In the genomic region with DNA sequence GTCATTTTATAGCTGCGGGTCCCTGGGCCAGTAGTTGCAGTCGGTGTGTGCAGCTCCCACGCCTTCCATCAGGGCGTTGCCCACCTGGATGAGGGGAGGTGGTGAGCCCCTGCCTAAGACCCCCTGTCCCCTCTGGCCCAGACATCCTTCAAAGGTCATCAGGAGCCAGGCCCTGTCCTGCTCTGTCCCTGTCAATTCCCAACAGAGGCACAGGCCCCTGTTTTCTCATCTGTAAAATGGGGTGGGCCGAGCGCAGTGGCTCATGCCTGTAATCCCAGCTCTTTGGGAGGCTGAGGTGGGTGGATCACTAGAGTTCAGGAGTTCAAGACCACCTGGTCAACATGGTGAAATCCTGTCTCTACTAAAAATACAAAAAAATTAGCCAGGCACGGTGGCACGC, we compare ENCODE assay signal across 2 cellular contexts.
TF ChIP-seq lines count a peak whose summit lies in the region.

No MANE protein-coding gene starts in this region.

TF ChIP-seq in A549, 52 proteins besides CTCF, POLR2A, EP300 and RAD21:
- 0 out of 2 replicates have a peak, but pooled peaks have one; percentile 32 for TF ChIP-seq KDM1A (IDR thresholded peaks at IDR 0.05; ENCODE audit: low read depth)
- TF ChIP-seq CBX8 (IDR thresholded peaks at IDR 0.05), result no peak

TF ChIP-seq in K562, 482 proteins besides CTCF, POLR2A, EP300 and RAD21:
- TF ChIP-seq ADNP (tag; IDR thresholded peaks at IDR 0.05) (peak; percentile 52), HDAC2 (IDR thresholded peaks at IDR 0.05) (peak; percentile 48; the same call in 1 of the 2 replicates), KDM1A (IDR thresholded peaks at IDR 0.05) (peak; percentile 54 to 74), PHF20 (IDR thresholded peaks at IDR 0.05; ENCODE audit: partially characterized antibody) (peak; percentile 30), BCOR (IDR thresholded peaks at IDR 0.05) (peak; percentile 83), ZNF133 (CRISPR knock-in tag; IDR thresholded peaks at IDR 0.05) (no peak)
- TF ChIP-seq, protein P1, sequence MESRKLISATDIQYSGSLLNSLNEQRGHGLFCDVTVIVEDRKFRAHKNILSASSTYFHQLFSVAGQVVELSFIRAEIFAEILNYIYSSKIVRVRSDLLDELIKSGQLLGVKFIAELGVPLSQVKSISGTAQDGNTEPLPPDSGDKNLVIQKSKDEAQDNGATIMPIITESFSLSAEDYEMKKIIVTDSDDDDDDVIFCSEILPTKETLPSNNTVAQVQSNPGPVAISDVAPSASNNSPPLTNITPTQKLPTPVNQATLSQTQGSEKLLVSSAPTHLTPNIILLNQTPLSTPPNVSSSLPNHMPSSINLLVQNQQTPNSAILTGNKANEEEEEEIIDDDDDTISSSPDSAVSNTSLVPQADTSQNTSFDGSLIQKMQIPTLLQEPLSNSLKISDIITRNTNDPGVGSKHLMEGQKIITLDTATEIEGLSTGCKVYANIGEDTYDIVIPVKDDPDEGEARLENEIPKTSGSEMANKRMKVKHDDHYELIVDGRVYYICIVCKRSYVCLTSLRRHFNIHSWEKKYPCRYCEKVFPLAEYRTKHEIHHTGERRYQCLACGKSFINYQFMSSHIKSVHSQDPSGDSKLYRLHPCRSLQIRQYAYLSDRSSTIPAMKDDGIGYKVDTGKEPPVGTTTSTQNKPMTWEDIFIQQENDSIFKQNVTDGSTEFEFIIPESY (CRISPR knock-in tag; IDR thresholded peaks at IDR 0.05), result 0 out of 2 replicates have a peak, but pooled peaks have one; percentile 38
- TF ChIP-seq, protein P2, sequence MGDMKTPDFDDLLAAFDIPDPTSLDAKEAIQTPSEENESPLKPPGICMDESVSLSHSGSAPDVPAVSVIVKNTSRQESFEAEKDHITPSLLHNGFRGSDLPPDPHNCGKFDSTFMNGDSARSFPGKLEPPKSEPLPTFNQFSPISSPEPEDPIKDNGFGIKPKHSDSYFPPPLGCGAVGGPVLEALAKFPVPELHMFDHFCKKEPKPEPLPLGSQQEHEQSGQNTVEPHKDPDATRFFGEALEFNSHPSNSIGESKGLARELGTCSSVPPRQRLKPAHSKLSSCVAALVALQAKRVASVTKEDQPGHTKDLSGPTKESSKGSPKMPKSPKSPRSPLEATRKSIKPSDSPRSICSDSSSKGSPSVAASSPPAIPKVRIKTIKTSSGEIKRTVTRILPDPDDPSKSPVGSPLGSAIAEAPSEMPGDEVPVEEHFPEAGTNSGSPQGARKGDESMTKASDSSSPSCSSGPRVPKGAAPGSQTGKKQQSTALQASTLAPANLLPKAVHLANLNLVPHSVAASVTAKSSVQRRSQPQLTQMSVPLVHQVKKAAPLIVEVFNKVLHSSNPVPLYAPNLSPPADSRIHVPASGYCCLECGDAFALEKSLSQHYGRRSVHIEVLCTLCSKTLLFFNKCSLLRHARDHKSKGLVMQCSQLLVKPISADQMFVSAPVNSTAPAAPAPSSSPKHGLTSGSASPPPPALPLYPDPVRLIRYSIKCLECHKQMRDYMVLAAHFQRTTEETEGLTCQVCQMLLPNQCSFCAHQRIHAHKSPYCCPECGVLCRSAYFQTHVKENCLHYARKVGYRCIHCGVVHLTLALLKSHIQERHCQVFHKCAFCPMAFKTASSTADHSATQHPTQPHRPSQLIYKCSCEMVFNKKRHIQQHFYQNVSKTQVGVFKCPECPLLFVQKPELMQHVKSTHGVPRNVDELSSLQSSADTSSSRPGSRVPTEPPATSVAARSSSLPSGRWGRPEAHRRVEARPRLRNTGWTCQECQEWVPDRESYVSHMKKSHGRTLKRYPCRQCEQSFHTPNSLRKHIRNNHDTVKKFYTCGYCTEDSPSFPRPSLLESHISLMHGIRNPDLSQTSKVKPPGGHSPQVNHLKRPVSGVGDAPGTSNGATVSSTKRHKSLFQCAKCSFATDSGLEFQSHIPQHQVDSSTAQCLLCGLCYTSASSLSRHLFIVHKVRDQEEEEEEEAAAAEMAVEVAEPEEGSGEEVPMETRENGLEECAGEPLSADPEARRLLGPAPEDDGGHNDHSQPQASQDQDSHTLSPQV (IDR thresholded peaks at IDR 0.05), result no peak
- TF ChIP-seq, protein P3, sequence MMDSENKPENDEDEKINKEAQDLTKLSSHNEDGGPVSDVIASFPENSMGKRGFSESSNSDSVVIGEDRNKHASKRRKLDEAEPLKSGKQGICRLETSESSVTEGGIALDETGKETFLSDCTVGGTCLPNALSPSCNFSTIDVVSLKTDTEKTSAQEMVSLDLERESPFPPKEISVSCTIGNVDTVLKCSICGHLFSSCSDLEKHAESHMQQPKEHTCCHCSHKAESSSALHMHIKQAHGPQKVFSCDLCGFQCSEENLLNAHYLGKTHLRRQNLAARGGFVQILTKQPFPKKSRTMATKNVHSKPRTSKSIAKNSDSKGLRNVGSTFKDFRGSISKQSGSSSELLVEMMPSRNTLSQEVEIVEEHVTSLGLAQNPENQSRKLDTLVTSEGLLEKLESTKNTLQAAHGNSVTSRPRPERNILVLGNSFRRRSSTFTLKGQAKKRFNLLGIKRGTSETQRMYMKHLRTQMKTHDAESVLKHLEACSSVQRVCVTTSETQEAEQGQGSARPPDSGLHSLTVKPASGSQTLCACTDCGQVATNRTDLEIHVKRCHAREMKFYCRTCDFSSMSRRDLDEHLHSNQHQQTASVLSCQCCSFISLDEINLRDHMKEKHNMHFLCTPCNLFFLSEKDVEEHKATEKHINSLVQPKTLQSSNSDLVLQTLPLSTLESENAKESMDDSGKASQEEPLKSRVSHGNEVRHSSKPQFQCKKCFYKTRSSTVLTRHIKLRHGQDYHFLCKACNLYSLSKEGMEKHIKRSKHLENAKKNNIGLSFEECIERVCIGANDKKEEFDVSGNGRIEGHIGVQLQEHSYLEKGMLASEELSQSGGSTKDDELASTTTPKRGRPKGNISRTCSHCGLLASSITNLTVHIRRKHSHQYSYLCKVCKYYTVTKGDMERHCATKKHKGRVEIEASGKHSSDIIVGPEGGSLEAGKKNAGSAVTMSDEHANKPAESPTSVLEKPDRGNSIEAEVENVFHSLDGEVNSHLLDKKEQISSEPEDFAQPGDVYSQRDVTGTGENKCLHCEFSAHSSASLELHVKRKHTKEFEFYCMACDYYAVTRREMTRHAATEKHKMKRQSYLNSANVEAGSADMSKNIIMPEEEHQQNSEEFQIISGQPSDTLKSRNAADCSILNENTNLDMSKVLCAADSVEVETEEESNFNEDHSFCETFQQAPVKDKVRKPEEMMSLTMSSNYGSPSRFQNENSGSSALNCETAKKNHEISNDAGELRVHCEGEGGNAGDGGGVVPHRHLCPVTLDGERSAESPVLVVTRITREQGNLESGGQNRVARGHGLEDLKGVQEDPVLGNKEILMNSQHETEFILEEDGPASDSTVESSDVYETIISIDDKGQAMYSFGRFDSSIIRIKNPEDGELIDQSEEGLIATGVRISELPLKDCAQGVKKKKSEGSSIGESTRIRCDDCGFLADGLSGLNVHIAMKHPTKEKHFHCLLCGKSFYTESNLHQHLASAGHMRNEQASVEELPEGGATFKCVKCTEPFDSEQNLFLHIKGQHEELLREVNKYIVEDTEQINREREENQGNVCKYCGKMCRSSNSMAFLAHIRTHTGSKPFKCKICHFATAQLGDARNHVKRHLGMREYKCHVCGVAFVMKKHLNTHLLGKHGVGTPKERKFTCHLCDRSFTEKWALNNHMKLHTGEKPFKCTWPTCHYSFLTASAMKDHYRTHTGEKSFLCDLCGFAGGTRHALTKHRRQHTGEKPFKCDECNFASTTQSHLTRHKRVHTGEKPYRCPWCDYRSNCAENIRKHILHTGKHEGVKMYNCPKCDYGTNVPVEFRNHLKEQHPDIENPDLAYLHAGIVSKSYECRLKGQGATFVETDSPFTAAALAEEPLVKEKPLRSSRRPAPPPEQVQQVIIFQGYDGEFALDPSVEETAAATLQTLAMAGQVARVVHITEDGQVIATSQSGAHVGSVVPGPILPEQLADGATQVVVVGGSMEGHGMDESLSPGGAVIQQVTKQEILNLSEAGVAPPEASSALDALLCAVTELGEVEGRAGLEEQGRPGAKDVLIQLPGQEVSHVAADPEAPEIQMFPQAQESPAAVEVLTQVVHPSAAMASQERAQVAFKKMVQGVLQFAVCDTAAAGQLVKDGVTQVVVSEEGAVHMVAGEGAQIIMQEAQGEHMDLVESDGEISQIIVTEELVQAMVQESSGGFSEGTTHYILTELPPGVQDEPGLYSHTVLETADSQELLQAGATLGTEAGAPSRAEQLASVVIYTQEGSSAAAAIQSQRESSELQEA (IDR thresholded peaks at IDR 0.05; ENCODE audit: low read depth), result no peak
